Comparison of ENCODE assay signal across 1 cellular context in the genomic region with DNA sequence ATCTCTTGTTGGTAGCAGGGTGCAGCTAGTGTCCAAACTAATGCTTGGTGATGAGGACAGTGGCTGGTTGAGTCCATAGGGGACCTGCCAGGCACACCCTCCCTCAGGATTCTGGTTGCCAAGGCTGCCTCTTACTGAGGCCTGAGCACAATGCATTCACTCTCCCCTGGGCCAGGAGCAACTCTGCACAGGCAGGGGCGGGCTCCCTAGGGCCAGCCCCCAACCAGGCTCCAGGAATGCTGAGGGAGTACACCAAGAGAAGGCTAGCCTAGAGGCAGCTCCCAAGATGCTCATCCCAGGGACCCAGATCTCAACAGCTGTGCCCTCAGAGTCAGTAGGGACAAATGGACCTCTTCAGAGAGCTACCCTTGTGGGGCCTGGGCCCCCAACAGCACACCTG.
TF ChIP-seq lines count a peak whose summit lies in the region.

No MANE protein-coding gene starts in this region.

TF ChIP-seq in GM23338, 12 proteins besides CTCF, POLR2A, EP300 and RAD21 (continued from another document):
- TF ChIP-seq, protein P1, sequence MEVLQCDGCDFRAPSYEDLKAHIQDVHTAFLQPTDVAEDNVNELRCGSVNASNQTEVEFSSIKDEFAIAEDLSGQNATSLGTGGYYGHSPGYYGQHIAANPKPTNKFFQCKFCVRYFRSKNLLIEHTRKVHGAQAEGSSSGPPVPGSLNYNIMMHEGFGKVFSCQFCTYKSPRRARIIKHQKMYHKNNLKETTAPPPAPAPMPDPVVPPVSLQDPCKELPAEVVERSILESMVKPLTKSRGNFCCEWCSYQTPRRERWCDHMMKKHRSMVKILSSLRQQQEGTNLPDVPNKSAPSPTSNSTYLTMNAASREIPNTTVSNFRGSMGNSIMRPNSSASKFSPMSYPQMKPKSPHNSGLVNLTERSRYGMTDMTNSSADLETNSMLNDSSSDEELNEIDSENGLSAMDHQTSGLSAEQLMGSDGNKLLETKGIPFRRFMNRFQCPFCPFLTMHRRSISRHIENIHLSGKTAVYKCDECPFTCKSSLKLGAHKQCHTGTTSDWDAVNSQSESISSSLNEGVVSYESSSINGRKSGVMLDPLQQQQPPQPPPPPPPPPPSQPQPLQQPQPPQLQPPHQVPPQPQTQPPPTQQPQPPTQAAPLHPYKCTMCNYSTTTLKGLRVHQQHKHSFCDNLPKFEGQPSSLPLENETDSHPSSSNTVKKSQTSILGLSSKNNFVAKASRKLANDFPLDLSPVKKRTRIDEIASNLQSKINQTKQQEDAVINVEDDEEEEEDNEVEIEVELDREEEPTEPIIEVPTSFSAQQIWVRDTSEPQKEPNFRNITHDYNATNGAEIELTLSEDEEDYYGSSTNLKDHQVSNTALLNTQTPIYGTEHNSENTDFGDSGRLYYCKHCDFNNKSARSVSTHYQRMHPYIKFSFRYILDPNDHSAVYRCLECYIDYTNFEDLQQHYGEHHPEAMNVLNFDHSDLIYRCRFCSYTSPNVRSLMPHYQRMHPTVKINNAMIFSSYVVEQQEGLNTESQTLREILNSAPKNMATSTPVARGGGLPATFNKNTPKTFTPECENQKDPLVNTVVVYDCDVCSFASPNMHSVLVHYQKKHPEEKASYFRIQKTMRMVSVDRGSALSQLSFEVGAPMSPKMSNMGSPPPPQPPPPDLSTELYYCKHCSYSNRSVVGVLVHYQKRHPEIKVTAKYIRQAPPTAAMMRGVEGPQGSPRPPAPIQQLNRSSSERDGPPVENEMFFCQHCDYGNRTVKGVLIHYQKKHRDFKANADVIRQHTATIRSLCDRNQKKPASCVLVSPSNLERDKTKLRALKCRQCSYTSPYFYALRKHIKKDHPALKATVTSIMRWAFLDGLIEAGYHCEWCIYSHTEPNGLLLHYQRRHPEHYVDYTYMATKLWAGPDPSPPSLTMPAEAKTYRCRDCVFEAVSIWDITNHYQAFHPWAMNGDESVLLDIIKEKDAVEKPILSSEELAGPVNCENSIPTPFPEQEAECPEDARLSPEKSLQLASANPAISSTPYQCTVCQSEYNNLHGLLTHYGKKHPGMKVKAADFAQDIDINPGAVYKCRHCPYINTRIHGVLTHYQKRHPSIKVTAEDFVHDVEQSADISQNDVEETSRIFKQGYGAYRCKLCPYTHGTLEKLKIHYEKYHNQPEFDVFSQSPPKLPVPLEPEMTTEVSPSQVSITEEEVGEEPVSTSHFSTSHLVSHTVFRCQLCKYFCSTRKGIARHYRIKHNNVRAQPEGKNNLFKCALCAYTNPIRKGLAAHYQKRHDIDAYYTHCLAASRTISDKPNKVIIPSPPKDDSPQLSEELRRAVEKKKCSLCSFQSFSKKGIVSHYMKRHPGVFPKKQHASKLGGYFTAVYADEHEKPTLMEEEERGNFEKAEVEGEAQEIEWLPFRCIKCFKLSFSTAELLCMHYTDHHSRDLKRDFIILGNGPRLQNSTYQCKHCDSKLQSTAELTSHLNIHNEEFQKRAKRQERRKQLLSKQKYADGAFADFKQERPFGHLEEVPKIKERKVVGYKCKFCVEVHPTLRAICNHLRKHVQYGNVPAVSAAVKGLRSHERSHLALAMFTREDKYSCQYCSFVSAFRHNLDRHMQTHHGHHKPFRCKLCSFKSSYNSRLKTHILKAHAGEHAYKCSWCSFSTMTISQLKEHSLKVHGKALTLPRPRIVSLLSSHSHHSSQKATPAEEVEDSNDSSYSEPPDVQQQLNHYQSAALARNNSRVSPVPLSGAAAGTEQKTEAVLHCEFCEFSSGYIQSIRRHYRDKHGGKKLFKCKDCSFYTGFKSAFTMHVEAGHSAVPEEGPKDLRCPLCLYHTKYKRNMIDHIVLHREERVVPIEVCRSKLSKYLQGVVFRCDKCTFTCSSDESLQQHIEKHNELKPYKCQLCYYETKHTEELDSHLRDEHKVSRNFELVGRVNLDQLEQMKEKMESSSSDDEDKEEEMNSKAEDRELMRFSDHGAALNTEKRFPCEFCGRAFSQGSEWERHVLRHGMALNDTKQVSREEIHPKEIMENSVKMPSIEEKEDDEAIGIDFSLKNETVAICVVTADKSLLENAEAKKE (CRISPR knock-in tag; IDR thresholded peaks at IDR 0.05): no peak
- TF ChIP-seq JUNB (IDR thresholded peaks at IDR 0.05; ENCODE audit: unreplicated experiment) (no peak), NANOG (IDR thresholded peaks at IDR 0.05; ENCODE audit: borderline replicate concordance) (no peak)
